In genomic region chr1:26530898-26531598, GRCh38 we compare ENCODE assay signal across 1 cellular context.
TF ChIP-seq lines count a peak whose summit lies in the region.

No MANE protein-coding gene starts in this region.

TF ChIP-seq in HEK293, 187 proteins besides CTCF, POLR2A, EP300 and RAD21 (continued from another document and continues in another):
- peak; percentile 83 for TF ChIP-seq PRDM10 (tag by site-specific recombination; IDR thresholded peaks at IDR 0.05)
- TF ChIP-seq ZNF133 (tag by site-specific recombination; IDR thresholded peaks at IDR 0.05) = no peak
- peak; percentile 88 for TF ChIP-seq HIC1 (tag by site-specific recombination; IDR thresholded peaks at IDR 0.05)
- TF ChIP-seq ZNF132 (tag by site-specific recombination; IDR thresholded peaks at IDR 0.05; ENCODE audit: borderline replicate concordance) = no peak
- no peak for TF ChIP-seq ZNF214 (tag by site-specific recombination; IDR thresholded peaks at IDR 0.05; ENCODE audit: borderline replicate concordance)
- TF ChIP-seq ZNF155 (tag by site-specific recombination; IDR thresholded peaks at IDR 0.05) = no peak
- TF ChIP-seq, protein P1, sequence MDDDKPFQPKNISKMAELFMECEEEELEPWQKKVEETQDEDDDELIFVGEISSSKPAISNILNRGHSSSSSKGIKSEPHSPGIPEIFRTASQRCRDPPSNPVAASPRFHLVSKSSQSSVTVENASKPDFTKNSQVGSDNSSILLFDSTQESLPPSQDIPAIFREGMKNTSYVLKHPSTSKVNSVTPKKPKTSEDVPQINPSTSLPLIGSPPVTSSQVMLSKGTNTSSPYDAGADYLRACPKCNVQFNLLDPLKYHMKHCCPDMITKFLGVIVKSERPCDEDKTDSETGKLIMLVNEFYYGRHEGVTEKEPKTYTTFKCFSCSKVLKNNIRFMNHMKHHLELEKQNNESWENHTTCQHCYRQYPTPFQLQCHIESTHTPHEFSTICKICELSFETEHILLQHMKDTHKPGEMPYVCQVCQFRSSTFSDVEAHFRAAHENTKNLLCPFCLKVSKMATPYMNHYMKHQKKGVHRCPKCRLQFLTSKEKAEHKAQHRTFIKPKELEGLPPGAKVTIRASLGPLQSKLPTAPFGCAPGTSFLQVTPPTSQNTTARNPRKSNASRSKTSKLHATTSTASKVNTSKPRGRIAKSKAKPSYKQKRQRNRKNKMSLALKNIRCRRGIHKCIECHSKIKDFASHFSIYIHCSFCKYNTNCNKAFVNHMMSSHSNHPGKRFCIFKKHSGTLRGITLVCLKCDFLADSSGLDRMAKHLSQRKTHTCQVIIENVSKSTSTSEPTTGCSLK (tag by site-specific recombination; IDR thresholded peaks at IDR 0.05) = no peak
- TF ChIP-seq ZNF202 (tag by site-specific recombination; IDR thresholded peaks at IDR 0.05; ENCODE audit: borderline replicate concordance) = no peak
- TF ChIP-seq, protein P2, sequence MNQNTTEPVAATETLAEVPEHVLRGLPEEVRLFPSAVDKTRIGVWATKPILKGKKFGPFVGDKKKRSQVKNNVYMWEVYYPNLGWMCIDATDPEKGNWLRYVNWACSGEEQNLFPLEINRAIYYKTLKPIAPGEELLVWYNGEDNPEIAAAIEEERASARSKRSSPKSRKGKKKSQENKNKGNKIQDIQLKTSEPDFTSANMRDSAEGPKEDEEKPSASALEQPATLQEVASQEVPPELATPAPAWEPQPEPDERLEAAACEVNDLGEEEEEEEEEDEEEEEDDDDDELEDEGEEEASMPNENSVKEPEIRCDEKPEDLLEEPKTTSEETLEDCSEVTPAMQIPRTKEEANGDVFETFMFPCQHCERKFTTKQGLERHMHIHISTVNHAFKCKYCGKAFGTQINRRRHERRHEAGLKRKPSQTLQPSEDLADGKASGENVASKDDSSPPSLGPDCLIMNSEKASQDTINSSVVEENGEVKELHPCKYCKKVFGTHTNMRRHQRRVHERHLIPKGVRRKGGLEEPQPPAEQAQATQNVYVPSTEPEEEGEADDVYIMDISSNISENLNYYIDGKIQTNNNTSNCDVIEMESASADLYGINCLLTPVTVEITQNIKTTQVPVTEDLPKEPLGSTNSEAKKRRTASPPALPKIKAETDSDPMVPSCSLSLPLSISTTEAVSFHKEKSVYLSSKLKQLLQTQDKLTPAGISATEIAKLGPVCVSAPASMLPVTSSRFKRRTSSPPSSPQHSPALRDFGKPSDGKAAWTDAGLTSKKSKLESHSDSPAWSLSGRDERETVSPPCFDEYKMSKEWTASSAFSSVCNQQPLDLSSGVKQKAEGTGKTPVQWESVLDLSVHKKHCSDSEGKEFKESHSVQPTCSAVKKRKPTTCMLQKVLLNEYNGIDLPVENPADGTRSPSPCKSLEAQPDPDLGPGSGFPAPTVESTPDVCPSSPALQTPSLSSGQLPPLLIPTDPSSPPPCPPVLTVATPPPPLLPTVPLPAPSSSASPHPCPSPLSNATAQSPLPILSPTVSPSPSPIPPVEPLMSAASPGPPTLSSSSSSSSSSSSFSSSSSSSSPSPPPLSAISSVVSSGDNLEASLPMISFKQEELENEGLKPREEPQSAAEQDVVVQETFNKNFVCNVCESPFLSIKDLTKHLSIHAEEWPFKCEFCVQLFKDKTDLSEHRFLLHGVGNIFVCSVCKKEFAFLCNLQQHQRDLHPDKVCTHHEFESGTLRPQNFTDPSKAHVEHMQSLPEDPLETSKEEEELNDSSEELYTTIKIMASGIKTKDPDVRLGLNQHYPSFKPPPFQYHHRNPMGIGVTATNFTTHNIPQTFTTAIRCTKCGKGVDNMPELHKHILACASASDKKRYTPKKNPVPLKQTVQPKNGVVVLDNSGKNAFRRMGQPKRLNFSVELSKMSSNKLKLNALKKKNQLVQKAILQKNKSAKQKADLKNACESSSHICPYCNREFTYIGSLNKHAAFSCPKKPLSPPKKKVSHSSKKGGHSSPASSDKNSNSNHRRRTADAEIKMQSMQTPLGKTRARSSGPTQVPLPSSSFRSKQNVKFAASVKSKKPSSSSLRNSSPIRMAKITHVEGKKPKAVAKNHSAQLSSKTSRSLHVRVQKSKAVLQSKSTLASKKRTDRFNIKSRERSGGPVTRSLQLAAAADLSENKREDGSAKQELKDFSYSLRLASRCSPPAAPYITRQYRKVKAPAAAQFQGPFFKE (tag by site-specific recombination; IDR thresholded peaks at IDR 0.05; ENCODE audit: borderline replicate concordance) = no peak
- peak; percentile 83 for TF ChIP-seq ZIC2 (tag by site-specific recombination; IDR thresholded peaks at IDR 0.05)
- no peak for TF ChIP-seq ZNF747 (tag by site-specific recombination; IDR thresholded peaks at IDR 0.05)
- no peak for TF ChIP-seq ZNF843 (tag by site-specific recombination; IDR thresholded peaks at IDR 0.05)
- TF ChIP-seq ZBTB44 (tag by site-specific recombination; IDR thresholded peaks at IDR 0.05) = no peak
- TF ChIP-seq KLF9 (tag by site-specific recombination; IDR thresholded peaks at IDR 0.05; ENCODE audit: low read depth) = peak; percentile 87
- no peak for TF ChIP-seq ZSCAN23 (tag by site-specific recombination; IDR thresholded peaks at IDR 0.05)
- TF ChIP-seq ZNF280D (tag by site-specific recombination; IDR thresholded peaks at IDR 0.05) = no peak
- TF ChIP-seq, protein P3, sequence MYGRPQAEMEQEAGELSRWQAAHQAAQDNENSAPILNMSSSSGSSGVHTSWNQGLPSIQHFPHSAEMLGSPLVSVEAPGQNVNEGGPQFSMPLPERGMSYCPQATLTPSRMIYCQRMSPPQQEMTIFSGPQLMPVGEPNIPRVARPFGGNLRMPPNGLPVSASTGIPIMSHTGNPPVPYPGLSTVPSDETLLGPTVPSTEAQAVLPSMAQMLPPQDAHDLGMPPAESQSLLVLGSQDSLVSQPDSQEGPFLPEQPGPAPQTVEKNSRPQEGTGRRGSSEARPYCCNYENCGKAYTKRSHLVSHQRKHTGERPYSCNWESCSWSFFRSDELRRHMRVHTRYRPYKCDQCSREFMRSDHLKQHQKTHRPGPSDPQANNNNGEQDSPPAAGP (tag by site-specific recombination; IDR thresholded peaks at IDR 0.05) = peak; percentile 82
- no peak for TF ChIP-seq ZNF354C (tag by site-specific recombination; IDR thresholded peaks at IDR 0.05; ENCODE audit: borderline replicate concordance, low read depth)
- TF ChIP-seq ZNF324 (tag by site-specific recombination; IDR thresholded peaks at IDR 0.05) = peak; percentile 18; the same call in 1 of the 2 replicates
- TF ChIP-seq YY1 (tag by site-specific recombination; IDR thresholded peaks at IDR 0.05) = no peak
- 0 out of 2 replicates have a peak, but pooled peaks have one; percentile 9 for TF ChIP-seq BCL11B (tag by site-specific recombination; IDR thresholded peaks at IDR 0.05; ENCODE audit: low read depth)
- no peak for TF ChIP-seq HOXA7 (CRISPR knock-in tag; IDR thresholded peaks at IDR 0.05; ENCODE audit: borderline replicate concordance)
- no peak for TF ChIP-seq ZNF658 (tag by site-specific recombination; IDR thresholded peaks at IDR 0.05)
- TF ChIP-seq ZNF610 (tag by site-specific recombination; IDR thresholded peaks at IDR 0.05; ENCODE audit: borderline replicate concordance) = 0 out of 2 replicates have a peak, but pooled peaks have one; percentile 38
- TF ChIP-seq GLI4 (tag by site-specific recombination; IDR thresholded peaks at IDR 0.05) = no peak
- TF ChIP-seq ZNF174 (tag by site-specific recombination; IDR thresholded peaks at IDR 0.05) = no peak
- no peak for TF ChIP-seq ZNF792 (tag by site-specific recombination; IDR thresholded peaks at IDR 0.05)
- TF ChIP-seq HOXD13 (CRISPR knock-in tag; IDR thresholded peaks at IDR 0.05; ENCODE audit: borderline replicate concordance) = no peak; the same call in 1 of the 2 replicates
- 0 out of 2 replicates have a peak, but pooled peaks have one; percentile 1 for TF ChIP-seq BCL11A (tag by site-specific recombination; IDR thresholded peaks at IDR 0.05; ENCODE audit: low read depth)
- peak; percentile 91 for TF ChIP-seq ZBTB8A (tag by site-specific recombination; IDR thresholded peaks at IDR 0.05)
- peak; percentile 97 for TF ChIP-seq ZBTB20 (tag by site-specific recombination; IDR thresholded peaks at IDR 0.05)
- peak; percentile 41; the same call in 1 of the 2 replicates for TF ChIP-seq ZNF341 (tag by site-specific recombination; IDR thresholded peaks at IDR 0.05; ENCODE audit: low read depth)
- peak; percentile 40; the same call in 1 of the 2 replicates for TF ChIP-seq ZNF398 (tag by site-specific recombination; IDR thresholded peaks at IDR 0.05)
- TF ChIP-seq ZBTB48 (tag by site-specific recombination; IDR thresholded peaks at IDR 0.05) = no peak
- TF ChIP-seq ZNF404 (tag by site-specific recombination; IDR thresholded peaks at IDR 0.05) = no peak
